In the genomic region with DNA sequence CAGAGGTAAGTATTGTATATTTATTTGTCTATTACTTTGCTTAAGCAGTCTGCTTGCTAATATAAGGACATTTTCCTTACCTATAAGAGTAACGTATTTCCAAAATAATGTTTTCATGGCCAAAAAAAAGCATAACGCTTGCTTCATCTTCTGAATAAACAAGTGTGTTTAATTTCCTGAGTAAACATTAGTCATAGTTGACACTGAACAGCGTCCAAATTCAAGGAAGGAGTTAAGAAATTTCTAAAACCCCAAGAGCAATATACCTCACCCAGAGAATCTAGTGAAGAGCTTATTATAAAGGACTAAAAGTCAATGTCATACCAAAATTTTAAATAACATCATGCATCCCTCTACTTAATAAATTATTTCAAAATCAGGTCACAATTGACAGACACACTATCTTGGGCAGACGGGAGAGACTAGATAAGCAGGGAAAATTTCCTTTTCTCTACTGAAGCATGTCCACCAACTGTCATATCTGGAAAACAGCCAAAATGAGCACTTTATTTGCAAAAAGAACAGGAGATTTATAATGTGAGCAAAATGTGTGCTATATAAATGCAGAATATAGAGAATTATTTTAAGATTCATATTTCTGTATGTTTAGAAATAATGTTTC, we compare ENCODE assay signal across 1 cellular context.
A peak's percentile ranks its signal among the peaks of the same experiment; 100 is the strongest.
TF ChIP-seq lines count a peak whose summit lies in the region.

No MANE protein-coding gene starts in this region.

TF ChIP-seq in HepG2, 621 proteins besides CTCF, POLR2A, EP300 and RAD21 (continued from another document):
- TF ChIP-seq SRSF1 (optimal IDR thresholded peaks at IDR 0.05; ENCODE audit: low read depth, low read length): no peak
- no peak for TF ChIP-seq NAIF1 (CRISPR knock-in tag; IDR thresholded peaks at IDR 0.05; ENCODE audit: borderline replicate concordance)
- peak; percentile 23; the same call in 1 of the 2 replicates for TF ChIP-seq CEBPG (CRISPR knock-in tag; IDR thresholded peaks at IDR 0.05)
- TF ChIP-seq DR1 (CRISPR knock-in tag; IDR thresholded peaks at IDR 0.05): no peak
- TF ChIP-seq, protein P1, sequence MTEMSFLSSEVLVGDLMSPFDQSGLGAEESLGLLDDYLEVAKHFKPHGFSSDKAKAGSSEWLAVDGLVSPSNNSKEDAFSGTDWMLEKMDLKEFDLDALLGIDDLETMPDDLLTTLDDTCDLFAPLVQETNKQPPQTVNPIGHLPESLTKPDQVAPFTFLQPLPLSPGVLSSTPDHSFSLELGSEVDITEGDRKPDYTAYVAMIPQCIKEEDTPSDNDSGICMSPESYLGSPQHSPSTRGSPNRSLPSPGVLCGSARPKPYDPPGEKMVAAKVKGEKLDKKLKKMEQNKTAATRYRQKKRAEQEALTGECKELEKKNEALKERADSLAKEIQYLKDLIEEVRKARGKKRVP (CRISPR knock-in tag; IDR thresholded peaks at IDR 0.05): 0 out of 4 replicates have a peak, but pooled peaks of 1 of the 2 experiments have one; percentile 35
- no peak for TF ChIP-seq ZNF350 (CRISPR knock-in tag; IDR thresholded peaks at IDR 0.05; ENCODE audit: borderline replicate concordance, low read depth)
- 0 out of 2 replicates have a peak, but pooled peaks have one; percentile 24 for TF ChIP-seq FOXA1 (IDR thresholded peaks at IDR 0.05)
- 0 out of 2 replicates have a peak, but pooled peaks have one; percentile 21 for TF ChIP-seq FOXA1 (CRISPR knock-in tag; IDR thresholded peaks at IDR 0.05)
- TF ChIP-seq ZFP36 (IDR thresholded peaks at IDR 0.05; ENCODE audit: borderline replicate concordance, low read depth, low read length, partially characterized antibody): no peak
